ENCODE assay signal across 23 cellular contexts in genomic region chr13:112976526-112976925, GRCh38. TPM values are rescaled to one million over a fixed set of nuclear protein-coding genes. Genes with fewer than 3 reads are reported as not detected.
A peak's percentile ranks its signal among the peaks of the same experiment; 100 is the strongest.
DNase-seq lines count a peak whose midpoint lies in the region; ATAC-seq, FAIRE-seq and TF ChIP-seq lines count a peak whose summit lies in the region.
"Had no signal": no experiment of that assay in that cellular context is flagged by ENCODE, and none has a peak within 500 bp of the region (broad histone marks: within the 10 kb centered on the region; RNA-seq: fewer than 3 reads in every experiment).

No MANE protein-coding gene starts in this region.

- H2BK5ac ChIP-seq in H1 (ENCODE audit: low read depth, low read length): no peak overlapping the region

- H3K36me3 ChIP-seq in H1 (ENCODE audit: control insufficient read depth in 2 of 4, insufficient read depth in 4 of 4, low read length in 3 of 4): no peaks in the 10 kb centered on the region
- H3K36me3 ChIP-seq: BLaER1 treated with 17β-estradiol and CSF1 and Interleukin-3, amounts not matched to agents 10 nM and 100 nM had no signal

- H3K79me1 ChIP-seq in H1 (ENCODE audit: low read depth, low read length): peaks cover 4% of the 10 kb centered on the region; the same call in 1 of the 2 replicates

- ATAC-seq in right cardiac atrium: no peak
- no peak for ATAC-seq in left ventricle myocardium superior
- no peak for ATAC-seq in GM19035 (IDR thresholded peaks at IDR 0.05; ENCODE audit: unreplicated experiment)
- ATAC-seq: A549; CD8-positive, alpha-beta T cell; GM12878 had no signal

- CTCF ChIA-PET in H1 (lab: Charles Lee; ENCODE audit: partially characterized antibody): interaction anchor here (1.4 to 6.3 kb wide), 3 partner anchors 12 to 90 kb away, joined by 3 to 34 read pairs (median 6); no protein-coding TSS in a partner anchor

- H3K4me3 ChIP-seq in right cardiac atrium (ENCODE audit: low read length) (no peak overlapping the region), H1 (ENCODE audit: extremely low read depth in 1 of 4, insufficient read depth in 2 of 4, low read depth in 3 of 4, low read length in 4 of 4) (no peak overlapping the region)
- H3K4me3 ChIP-seq: A549; BLaER1 treated with 17β-estradiol and CSF1 and Interleukin-3, amounts not matched to agents 10 nM and 100 nM; GM12878 had no signal

- no peak overlapping the region for H3K56ac ChIP-seq in H1 (replicated peaks; ENCODE audit: insufficient read length, low read depth, low read length)

- DNase-seq in DMS79 treated with DMSO at 0.1 percent for 48 hours (lab: John Stamatoyannopoulos, UW): peak; percentile 81
- DNase-seq in DMS79 (lab: John Stamatoyannopoulos, UW): no peak
- DNase-seq in right cardiac atrium: peak in 2 of 3 donors; percentile 30 to 46
- no peak for DNase-seq in left ventricle myocardium superior
- DNase-seq in G401 (ENCODE audit: low spot score): peak; percentile 67
- no peak for DNase-seq in H1 (ENCODE audit: low read depth in 1 of 2, low spot score in 2 of 2)
- DNase-seq in GM19240 (ENCODE audit: insufficient read length, low spot score): no peak
- DNase-seq: AML-193; Caco-2; Calu3; CD4-positive, alpha-beta T cell; CD8-positive, alpha-beta T cell; GDM1 had no signal

- no peak overlapping the region for H3K4me2 ChIP-seq in H1 (ENCODE audit: insufficient read depth in 1 of 2, low read depth in 2 of 2, low read length in 2 of 2)
- H3K4me2 ChIP-seq: A549; BLaER1 treated with 17β-estradiol and CSF1 and Interleukin-3, amounts not matched to agents 10 nM and 100 nM had no signal

- TF ChIP-seq CTCF in H1 (IDR thresholded peaks at IDR 0.05; ENCODE audit: control extremely low read depth in 1 of 3, insufficient read depth in 1 of 3, low read depth in 1 of 3, low read length in 3 of 3): no peak

- no peak overlapping the region for H3K9ac ChIP-seq in H1 (replicated peaks in 1 of 4; ENCODE audit: extremely low read depth in 1 of 4, low read depth in 3 of 4, low read length in 3 of 4)
- H3K9ac ChIP-seq: BLaER1 treated with 17β-estradiol and CSF1 and Interleukin-3, amounts not matched to agents 10 nM and 100 nM had no signal

- H2BK20ac ChIP-seq in H1 (ENCODE audit: low read length): no peak overlapping the region

- no peak overlapping the region for H4K8ac ChIP-seq in H1 (ENCODE audit: extremely low read depth, insufficient read depth, low read length)

- POLR2A ChIA-PET in H1 (lab: Charles Lee; ENCODE audit: partially characterized antibody): interaction anchor here (1.1 kb wide), 1 partner anchor 8 kb away, joined by 3 read pairs; no protein-coding TSS in a partner anchor

- no peak overlapping the region for H2AFZ ChIP-seq in H1 (ENCODE audit: low read length)

- no peak overlapping the region for H2BK120ac ChIP-seq in H1 (replicated peaks; ENCODE audit: low read depth, low read length)

- H4K91ac ChIP-seq in H1 (replicated peaks; ENCODE audit: insufficient read length, low read length): no peak overlapping the region

- peaks cover 0 to 9% of the 10 kb centered on the region in 2 experiments for H4K20me1 ChIP-seq in H1 (replicated peaks in 1 of 2; ENCODE audit: control insufficient read depth in 1 of 2, insufficient read depth in 2 of 2, low read length in 2 of 2)

- in situ Hi-C loops in G401 (cut with HindIII; ENCODE audit: low sequenced_read_pairs): no loop called here

- H3K23me2 ChIP-seq in H1 (ENCODE audit: low read depth, low read length): peaks cover 8% of the 10 kb centered on the region; the same call in 1 of the 2 replicates

- H3K4ac ChIP-seq in H1 (replicated peaks; ENCODE audit: insufficient read length, low read depth, low read length): no peak overlapping the region

- no peak overlapping the region for H4K5ac ChIP-seq in H1 (ENCODE audit: insufficient read length, low read depth, low read length)

- no peak overlapping the region for H2BK15ac ChIP-seq in H1 (ENCODE audit: low read length)

- H3K14ac ChIP-seq in H1 (ENCODE audit: insufficient read length): no peak overlapping the region

- H3K4me1 ChIP-seq in right cardiac atrium (ENCODE audit: control insufficient read depth, insufficient read depth, low read length) (no peaks in the 10 kb centered on the region), H1 (replicated peaks in 1 of 4; ENCODE audit: control insufficient read depth in 3 of 4, insufficient read depth in 4 of 4, low read length in 3 of 4) (peaks cover 0 to 9% (median under 1%) of the 10 kb centered on the region in 4 experiments; a peak in 3 of 7 replicates)
- H3K4me1 ChIP-seq: A549, Caco-2 had no signal

- TF ChIP-seq POLR2A in H1 (IDR thresholded peaks at IDR 0.05; ENCODE audit: control extremely low read depth in 1 of 2, low read depth in 2 of 2, low read length in 2 of 2): no peak

- intact Hi-C loops in right cardiac atrium (cut with DNase I) (no loop called here), left ventricle myocardium superior (cut with micrococcal nuclease) (no loop called here)

- no peak for TF ChIP-seq EP300 in H1 (IDR thresholded peaks at IDR 0.05; ENCODE audit: borderline replicate concordance in 1 of 2, low read depth in 2 of 2, low read length in 2 of 2)

- H3K27me3 ChIP-seq in right cardiac atrium (ENCODE audit: control insufficient read depth, insufficient read depth): no peaks in the 10 kb centered on the region
- H3K27me3 ChIP-seq in H1 (replicated peaks in 1 of 4; ENCODE audit: control insufficient read depth in 3 of 4, extremely low read depth in 1 of 4, insufficient read depth in 3 of 4, low read length in 3 of 4): no peaks in the 10 kb centered on the region

- H2AK5ac ChIP-seq in H1 (ENCODE audit: low read depth, low read length): no peak overlapping the region

- H3K23ac ChIP-seq in H1 (ENCODE audit: insufficient read length): no peak overlapping the region

- no peaks in the 10 kb centered on the region for H3K9me3 ChIP-seq in right cardiac atrium (ENCODE audit: control insufficient read depth, low read length)
- H3K9me3 ChIP-seq in H1 (ENCODE audit: insufficient read depth in 2 of 2, low read depth in 1 of 2, low read length in 1 of 2): peaks cover 0 to 4% of the 10 kb centered on the region in 2 experiments; a peak in 3 of 4 replicates
- H3K9me3 ChIP-seq: A549, Caco-2 had no signal

- no peak for TF ChIP-seq RAD21 in H1 (IDR thresholded peaks at IDR 0.05 in 1 of 2, conservative IDR thresholded peaks at IDR 0.05 in 1 of 2; ENCODE audit: low read depth in 2 of 2, low read length in 2 of 2)

- no peak overlapping the region for H2BK12ac ChIP-seq in H1 (ENCODE audit: low read depth, low read length)

- H3K18ac ChIP-seq in H1 (ENCODE audit: extremely low read depth, low read length): no peak overlapping the region

- no peak for FAIRE-seq in H1 (lab: Jason Lieb, UNC)
- FAIRE-seq: A549, D721Med, GM12878, GM12892, GM18507, GM19239 had no signal

- 90% methylated on average over 20 of the region's 20 CpGs for WGBS in right cardiac atrium
- WGBS in H1 (ENCODE audit: extremely low coverage in 1 of 2, insufficient coverage in 1 of 2, insufficient read length in 1 of 2, insufficient replicate concordance in 2 of 2, low coverage in 1 of 2, low lambda C conversion rate in 2 of 2, missing lambda C conversion rate in 1 of 2), 2 experiments: 87% methylated on average over 14 of the region's 20 CpGs; no CpG with 5 or more reads in 1 of the 2 experiments

- no peak overlapping the region for H3K27ac ChIP-seq in right cardiac atrium (ENCODE audit: low read length)
- no peak overlapping the region for H3K27ac ChIP-seq in H1 (ENCODE audit: low read depth, low read length)
- H3K27ac ChIP-seq: 22Rv1; A549; BLaER1 treated with 17β-estradiol and CSF1 and Interleukin-3, amounts not matched to agents 10 nM and 100 nM; C4-2B had no signal

- no peaks in the 10 kb centered on the region for H3K79me2 ChIP-seq in H1 (ENCODE audit: control insufficient read depth in 1 of 2, insufficient read depth in 2 of 2, low read length in 2 of 2)

TF ChIP-seq in H1, 55 proteins besides CTCF, POLR2A, EP300 and RAD21:
- no peak for TF ChIP-seq MAFK (IDR thresholded peaks at IDR 0.05; ENCODE audit: low read depth, low read length)
- TF ChIP-seq, protein P1, sequence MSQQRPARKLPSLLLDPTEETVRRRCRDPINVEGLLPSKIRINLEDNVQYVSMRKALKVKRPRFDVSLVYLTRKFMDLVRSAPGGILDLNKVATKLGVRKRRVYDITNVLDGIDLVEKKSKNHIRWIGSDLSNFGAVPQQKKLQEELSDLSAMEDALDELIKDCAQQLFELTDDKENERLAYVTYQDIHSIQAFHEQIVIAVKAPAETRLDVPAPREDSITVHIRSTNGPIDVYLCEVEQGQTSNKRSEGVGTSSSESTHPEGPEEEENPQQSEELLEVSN (IDR thresholded peaks at IDR 0.05): peak; percentile 41; the same call in 1 of the 2 replicates

RNA-seq across cellular contexts. Expression of gene MCF2L, which starts 7.5 kb away (rescaled TPM):
- total RNA-seq in right cardiac atrium (10 to 100 TPM; 18.0 to 47.5 (median 27.4) TPM), left ventricle myocardium superior (49.5 TPM)
- polyA plus RNA-seq in right cardiac atrium (33.2 TPM), H1 (2011; rRNA removed) (10.1 and 15.9 TPM in 2 replicates)
- 2.8 and 4.7 TPM in 2 replicates for total RNA-seq in G401 (2014; rRNA removed; shearing (Covaris generic))
- total RNA-seq in H1 (2021; fragmentation: NEBNext Ultra II Directional; extraction: Animal tissue kit (Norgen Biotek cat#: 25700)): 22.9 and 24.4 TPM in 2 replicates
- polyA plus RNA-seq in H1 (2011; cell fraction: cytosol; rRNA removed): 13.8 TPM
- 82.6 TPM for polyA plus RNA-seq in H1 (2011; cell fraction: nucleus; rRNA removed)
- 16.2 to 22.1 TPM (median 19.9 TPM) in 4 replicates for polyA plus RNA-seq in H1 (2012, experiment 1 of 2)
- 10.5 TPM for polyA plus RNA-seq in H1 (2012, experiment 2 of 2)
- polyA plus RNA-seq in H1 (2013, experiment 1 of 2): 10.9 TPM
- 11.8 TPM for polyA plus RNA-seq in H1 (2013, experiment 2 of 2)
- polyA minus RNA-seq in H1 (2011; rRNA and poly(A)+ RNA removed): 16.6 and 19.1 TPM in 2 replicates
- 18.4 TPM for polyA minus RNA-seq in H1 (2011; cell fraction: cytosol; rRNA and poly(A)+ RNA removed)
- polyA minus RNA-seq in H1 (2011; cell fraction: nucleus; rRNA and poly(A)+ RNA removed): 40.8 TPM

Comparison
In these comparisons a context has a peak if more than half of its experiments do, and no peak if none do; other contexts are left out.
1. DNase-seq: peak in DMS79 treated with DMSO at 0.1 percent for 48 hours (single experiment), right cardiac atrium (2 of 3) and G401 (single experiment); none in DMS79 (single experiment), left ventricle myocardium superior (single experiment), H1 (0 of 2) and GM19240 (single experiment).